21 cellular contexts compared by ENCODE assay signal in genomic region chr3:16982439-16982838, GRCh38.
"Had no signal": no experiment of that assay in that cellular context is flagged by ENCODE, and none has a peak within 500 bp of the region (broad histone marks: within the 10 kb centered on the region; RNA-seq: fewer than 3 reads in every experiment).

No MANE protein-coding gene starts in this region.

- FAIRE-seq: colon had no signal

- H3K36me3 Mint-ChIP-seq: activated CD4-positive, alpha-beta memory T cell treated with anti-CD3 and anti-CD28 coated beads for 36 hours; memory B cell had no signal

- DNase-seq: activated B cell treated with CpG ODN at 0.5 μM for 24 hours; activated CD4-positive, alpha-beta memory T cell treated with anti-CD3 and anti-CD28 coated beads for 36 hours; activated CD4-positive, alpha-beta T cell treated with anti-CD3 and anti-CD28 coated beads for 4 hours; activated CD8-positive, alpha-beta memory T cell treated with anti-CD3 and anti-CD28 coated beads, Interleukin-2, amount 10 ng/mL, durations not matched to agents 7 days and 5 days; activated gamma-delta T cell; activated naive CD4-positive, alpha-beta T cell treated with anti-CD3 and anti-CD28 coated beads, Interleukin-2, amount 50 U/mL, for 16 hours; activated T-cell treated with anti-CD3 and anti-CD28 coated beads for 4 hours; aorta; effector memory CD4-positive, alpha-beta T cell; foreskin melanocyte; hippocampal formation; right cardiac atrium; stimulated activated CD4-positive, alpha-beta T cell treated with anti-CD3 and anti-CD28 coated beads, Interleukin-4, amount 100 ng/mL, for 24 hours; stimulated activated naive CD8-positive, alpha-beta T cell treated with anti-CD3 and anti-CD28 coated beads, Interleukin-15, Interleukin-2, amounts not matched to agents 100 U/mL and 50 U/mL, for 24 hours; SW 1271; T-helper 17 cell had no signal

- H3K9me3 Mint-ChIP-seq: activated B cell treated with CpG ODN at 0.5 μM for 24 hours; activated CD4-positive, alpha-beta memory T cell treated with anti-CD3 and anti-CD28 coated beads for 36 hours; activated T-helper 1 cell treated with anti-CD3 and anti-CD28 coated beads, Interleukin-12 subunit alpha, Interleukin-12 subunit beta, Interleukin-2, Interleukin-4 antibody, amounts not matched to agents 30 ng/mL and 10 ng/mL and 1 ng/mL, durations not matched to agents 14 hours and 24 hours and 36 hours; central memory CD8-positive, alpha-beta T cell; memory B cell had no signal

- H3K4me3 Mint-ChIP-seq: activated B cell treated with CpG ODN at 0.5 μM for 24 hours; activated CD4-positive, alpha-beta memory T cell treated with anti-CD3 and anti-CD28 coated beads for 36 hours; activated CD8-positive, alpha-beta memory T cell treated with anti-CD3 and anti-CD28 coated beads, Interleukin-2, amount 10 ng/mL, durations not matched to agents 7 days and 5 days; activated T-helper 1 cell treated with anti-CD3 and anti-CD28 coated beads, Interleukin-12 subunit alpha, Interleukin-12 subunit beta, Interleukin-2, Interleukin-4 antibody, amounts not matched to agents 30 ng/mL and 10 ng/mL and 1 ng/mL, durations not matched to agents 14 hours and 24 hours and 36 hours; central memory CD8-positive, alpha-beta T cell; memory B cell; T-helper 17 cell had no signal

- H3K27me3 Mint-ChIP-seq: activated B cell treated with CpG ODN at 0.5 μM for 24 hours; activated CD4-positive, alpha-beta memory T cell treated with anti-CD3 and anti-CD28 coated beads for 36 hours; activated CD8-positive, alpha-beta memory T cell treated with anti-CD3 and anti-CD28 coated beads, Interleukin-2, amount 10 ng/mL, durations not matched to agents 7 days and 5 days; brain; central memory CD8-positive, alpha-beta T cell; memory B cell; T-helper 17 cell had no signal

- ATAC-seq: activated CD8-positive, alpha-beta memory T cell treated with anti-CD3 and anti-CD28 coated beads, Interleukin-2, amount 10 ng/mL, durations not matched to agents 7 days and 5 days; stimulated activated naive CD8-positive, alpha-beta T cell treated with anti-CD3 and anti-CD28 coated beads, Interleukin-15, Interleukin-2, amounts not matched to agents 100 U/mL and 50 U/mL, for 24 hours; T-helper 17 cell had no signal

- H3K27ac Mint-ChIP-seq: activated B cell treated with CpG ODN at 0.5 μM for 24 hours; activated CD4-positive, alpha-beta memory T cell treated with anti-CD3 and anti-CD28 coated beads for 36 hours; activated CD8-positive, alpha-beta memory T cell treated with anti-CD3 and anti-CD28 coated beads, Interleukin-2, amount 10 ng/mL, durations not matched to agents 7 days and 5 days; activated T-helper 1 cell treated with anti-CD3 and anti-CD28 coated beads, Interleukin-12 subunit alpha, Interleukin-12 subunit beta, Interleukin-2, Interleukin-4 antibody, amounts not matched to agents 30 ng/mL and 10 ng/mL and 1 ng/mL, durations not matched to agents 14 hours and 24 hours and 36 hours; memory B cell; T-helper 17 cell had no signal
